ENCODE assay signal across 31 cellular contexts in the genomic region with DNA sequence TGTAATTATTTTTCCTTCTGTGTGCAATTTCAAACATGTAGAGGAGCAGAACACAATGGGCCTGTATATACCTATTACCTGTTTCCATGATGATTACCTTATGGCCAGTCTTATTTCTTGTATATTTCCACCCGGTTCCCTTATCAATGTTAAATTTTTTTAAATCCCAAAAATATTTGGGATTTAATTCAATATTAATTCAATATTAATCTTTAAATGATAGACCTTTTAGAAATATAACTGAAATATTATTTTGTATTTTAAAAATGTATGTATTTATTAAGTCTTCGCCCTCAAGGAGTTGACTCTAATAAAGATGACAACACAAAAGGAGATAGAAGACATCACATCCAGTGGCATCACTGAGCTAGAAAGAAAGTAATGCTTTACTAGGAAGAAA.
"Had no signal": no experiment of that assay in that cellular context is flagged by ENCODE, and none has a peak within 500 bp of the region (broad histone marks: within the 10 kb centered on the region; RNA-seq: fewer than 3 reads in every experiment).

No MANE protein-coding gene starts in this region.

- H3K27me3 ChIP-seq: adrenal gland, body of pancreas, brain microvascular endothelial cell, breast epithelium had no signal

- ATAC-seq: activated CD4-positive, alpha-beta T cell treated with anti-CD3 and anti-CD28 coated beads for 36 hours; activated CD4-positive, CD25-positive, alpha-beta regulatory T cell treated with anti-CD3 and anti-CD28 coated beads, Interleukin-2, amount 50 U/mL, for 24 hours; activated CD8-positive, alpha-beta memory T cell treated with anti-CD3 and anti-CD28 coated beads, Interleukin-2, amount 10 ng/mL, durations not matched to agents 7 days and 5 days; activated CD8-positive, alpha-beta T cell treated with anti-CD3 and anti-CD28 coated beads, Interleukin-2, amount 10 ng/mL, durations not matched to agents 7 days and 5 days; activated naive CD4-positive, alpha-beta T cell treated with anti-CD3 and anti-CD28 coated beads, Interleukin-2, amount 50 U/mL, for 72 hours had no signal

- H3K27ac ChIP-seq: adrenal gland, body of pancreas, brain microvascular endothelial cell, breast epithelium, VCaP had no signal

- H3K9me3 ChIP-seq: adrenal gland, body of pancreas, breast epithelium had no signal

- H3K4me3 ChIP-seq: adrenal gland, body of pancreas, breast epithelium had no signal

- DNase-seq: activated CD4-positive, alpha-beta memory T cell treated with anti-CD3 and anti-CD28 coated beads, Interleukin-2, amount 10 ng/mL, durations not matched to agents 7 days and 5 days; activated CD4-positive, alpha-beta T cell treated with anti-CD3 and anti-CD28 coated beads for 1 hour; activated CD4-positive, alpha-beta T cell treated with anti-CD3 and anti-CD28 coated beads for 36 hours; activated CD4-positive, alpha-beta T cell treated with anti-CD3 and anti-CD28 coated beads for 48 hours; activated CD4-positive, alpha-beta T cell treated with anti-CD3 and anti-CD28 coated beads, Interleukin-2, amount 10 ng/mL, durations not matched to agents 7 days and 5 days; activated CD4-positive, alpha-beta T cell treated with anti-CD3 and anti-CD28 coated beads, Interleukin-2, amount 50 U/mL, for 48 hours; activated CD4-positive, CD25-positive, alpha-beta regulatory T cell; activated CD8-positive, alpha-beta memory T cell treated with anti-CD3 and anti-CD28 coated beads for 24 hours; activated CD8-positive, alpha-beta memory T cell treated with anti-CD3 and anti-CD28 coated beads, Interleukin-2, amount 10 ng/mL, durations not matched to agents 7 days and 5 days; activated CD8-positive, alpha-beta memory T cell treated with anti-CD3 and anti-CD28 coated beads, Interleukin-2, amount 50 U/mL, for 48 hours; activated CD8-positive, alpha-beta T cell treated with anti-CD3 and anti-CD28 coated beads, Interleukin-2, amount 10 ng/mL, durations not matched to agents 7 days and 5 days; activated effector memory CD4-positive, alpha-beta T cell treated with Interleukin-2 at 50 U/mL for 16 hours; activated gamma-delta T cell; activated naive CD4-positive, alpha-beta T cell treated with anti-CD3 and anti-CD28 coated beads, Interleukin-2, amount 10 ng/mL, durations not matched to agents 7 days and 5 days; activated naive CD4-positive, alpha-beta T cell treated with Interleukin-2 at 50 U/mL for 16 hours; activated naive CD8-positive, alpha-beta T cell treated with anti-CD3 and anti-CD28 coated beads for 36 hours; activated T-cell treated with anti-CD3 and anti-CD28 coated beads, Interleukin-2, amount 50 U/mL, for 24 hours; activated T-cell treated with anti-CD3 and anti-CD28 coated beads, Interleukin-2, amount 50 U/mL, for 48 hours; adrenal gland; amniotic stem cell; aorta; body of pancreas; brain microvascular endothelial cell; central memory CD4-positive, alpha-beta T cell; T-helper 1 cell; T-helper 2 cell; T-helper 9 cell had no signal

- H3K4me1 ChIP-seq: adrenal gland, body of pancreas, breast epithelium had no signal

- H3K36me3 ChIP-seq: adrenal gland, brain microvascular endothelial cell, breast epithelium had no signal
